8 cellular contexts compared by ENCODE assay signal in the genomic region with DNA sequence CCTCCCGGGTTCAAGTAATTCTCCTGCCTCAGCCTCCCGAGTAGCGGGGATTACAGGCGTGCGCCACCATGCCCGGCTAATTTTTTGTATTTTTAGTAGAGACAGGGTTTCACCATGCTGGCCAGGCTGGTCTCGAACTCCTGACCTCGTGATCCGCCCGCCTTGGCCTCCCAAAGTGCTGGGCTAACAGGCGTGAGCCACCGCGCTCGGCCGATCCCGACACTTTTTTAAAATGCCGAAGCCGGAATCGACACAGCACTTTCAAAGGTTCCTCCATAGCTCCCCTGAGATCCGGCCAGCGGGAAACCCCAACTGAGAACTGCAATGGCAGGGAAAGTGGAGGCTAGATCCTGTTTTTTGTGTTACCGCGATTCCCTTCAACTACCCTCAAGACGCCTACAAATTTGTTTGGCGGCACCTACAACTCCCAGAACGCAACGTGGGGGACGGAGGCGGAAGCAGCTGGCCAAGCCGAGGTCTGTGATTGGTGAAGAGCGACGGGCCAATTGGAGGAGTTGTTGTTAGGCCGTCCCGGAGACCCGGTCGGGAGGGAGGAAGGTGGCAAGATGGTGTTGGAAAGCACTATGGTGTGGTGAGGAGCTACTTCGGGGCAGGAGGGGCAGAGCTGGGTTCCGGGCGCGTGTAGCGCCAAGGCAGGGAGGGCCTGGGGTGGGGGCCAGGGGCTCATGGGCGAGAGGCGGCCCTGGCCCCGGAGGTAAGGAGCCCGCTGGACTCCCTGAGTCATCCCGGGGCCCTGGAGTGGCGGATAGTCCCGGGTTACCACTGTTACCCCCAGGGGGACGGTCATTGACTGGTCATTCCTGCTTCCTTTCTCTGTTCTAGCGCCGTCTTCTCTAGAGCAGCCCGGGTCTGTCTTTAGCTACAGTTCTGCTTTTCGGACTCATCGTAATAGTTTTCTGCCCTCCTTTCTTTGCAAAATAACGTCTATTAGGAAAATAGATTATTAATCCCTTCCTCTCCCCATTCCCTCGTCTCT. TPM values are rescaled to one million over a fixed set of nuclear protein-coding genes. Genes with fewer than 3 reads are reported as not detected.
DNase-seq lines count a peak whose midpoint lies in the region; ATAC-seq and TF ChIP-seq lines count a peak whose summit lies in the region.

Gene PSMD4, plus strand, starts transcription at position 518 of the 997 bp plus-strand sequence. Its CDS starts 49 bp downstream, at position 567.

- peaks cover 4% of the 10 kb centered on the region for H3K36me3 Mint-ChIP-seq in activated naive CD8-positive, alpha-beta T cell
- H3K36me3 Mint-ChIP-seq in glutamatergic neuron (ENCODE audit: unreplicated experiment) = peaks cover 5% of the 10 kb centered on the region

- peak; percentile 92 for ATAC-seq in HG02610 (IDR thresholded peaks at IDR 0.05; ENCODE audit: unreplicated experiment)
- ATAC-seq in thoracic aorta (ENCODE audit: insufficient number of reproducible peaks, low FRiP score, low read depth) = peak; percentile 97

- H3K4me1 ChIP-seq in osteoblast (ENCODE audit: insufficient read depth, low read length) (peaks cover 9% of the 10 kb centered on the region), thoracic aorta (ENCODE audit: control insufficient read depth in 1 of 2, low read depth in 2 of 2) (peaks cover 9 to 11% of the 10 kb centered on the region in 2 donors)

- H3K9me3 ChIP-seq in osteoblast (ENCODE audit: low read depth, low read length) (no peaks in the 10 kb centered on the region), thoracic aorta (no peaks in the 10 kb centered on the region)

- H2AFZ ChIP-seq in osteoblast (ENCODE audit: low read length) = peak within 1 kb of the TSS; percentile 97

- peak within 1 kb of the TSS; percentile 99 for H3K27ac Mint-ChIP-seq in activated naive CD8-positive, alpha-beta T cell
- peak within 1 kb of the TSS; percentile 98 for H3K27ac Mint-ChIP-seq in glutamatergic neuron (ENCODE audit: unreplicated experiment)

- TF ChIP-seq CTCF in glutamatergic neuron (IDR thresholded peaks at IDR 0.05; ENCODE audit: partially characterized antibody, unreplicated experiment) (no peak), osteoblast (IDR thresholded peaks at IDR 0.05; ENCODE audit: extremely low read depth, low read depth, low read length) (no peak), thoracic aorta (IDR thresholded peaks at IDR 0.05) (peak; percentile 7)

- H3K4me3 ChIP-seq in GM08714 (ENCODE audit: low read length) (peak within 1 kb of the TSS; percentile 94), osteoblast (ENCODE audit: insufficient read depth, low read length) (peak within 1 kb of the TSS; percentile 74), thoracic aorta (peak within 1 kb of the TSS; percentile 89)

- peaks cover 34% of the 10 kb centered on the region for H3K4me1 Mint-ChIP-seq in activated naive CD8-positive, alpha-beta T cell (ENCODE audit: low read depth)
- peaks cover 2% of the 10 kb centered on the region for H3K4me1 Mint-ChIP-seq in glutamatergic neuron (ENCODE audit: low read depth, unreplicated experiment)

- H3K79me2 ChIP-seq in osteoblast (ENCODE audit: insufficient read depth, low read length) = peaks cover 48% of the 10 kb centered on the region

- peak within 1 kb of the TSS; percentile 98 for H3K4me2 ChIP-seq in osteoblast (ENCODE audit: insufficient read depth, low read length)

- H3K36me3 ChIP-seq in osteoblast (ENCODE audit: insufficient read depth, low read length) (peaks cover 15% of the 10 kb centered on the region), thoracic aorta (no peaks in the 10 kb centered on the region)

- H3K4me3 Mint-ChIP-seq in activated naive CD8-positive, alpha-beta T cell = peak within 1 kb of the TSS; percentile 95
- H3K4me3 Mint-ChIP-seq in glutamatergic neuron (ENCODE audit: unreplicated experiment) = peak within 1 kb of the TSS; percentile 96

- H3K27me3 Mint-ChIP-seq in activated naive CD8-positive, alpha-beta T cell = no peaks in the 10 kb centered on the region
- H3K27me3 Mint-ChIP-seq in glutamatergic neuron (ENCODE audit: unreplicated experiment) = peaks cover 7% of the 10 kb centered on the region

- H3K27ac ChIP-seq in osteoblast (ENCODE audit: low read depth, low read length) (peak within 1 kb of the TSS; percentile 68), thoracic aorta (peak within 1 kb of the TSS; percentile 61 to 74)

- H3K9me3 Mint-ChIP-seq in activated naive CD8-positive, alpha-beta T cell (ENCODE audit: low read depth) = no peaks in the 10 kb centered on the region
- peaks cover 11% of the 10 kb centered on the region for H3K9me3 Mint-ChIP-seq in glutamatergic neuron (ENCODE audit: unreplicated experiment)

- DNase-seq in NCI-H1105 (lab: John Stamatoyannopoulos, UW) (peak; percentile 94), SKM-1 treated with dmso at 0.1 percent for 144 hours (lab: John Stamatoyannopoulos, UW; ENCODE audit: unreplicated experiment) (peak; percentile 99), glutamatergic neuron (peak; percentile 89), osteoblast (ENCODE audit: insufficient read length, low spot score, missing footprints) (peak; percentile 98), thoracic aorta (ENCODE audit: low spot score) (peak; percentile 88)

- no peaks in the 10 kb centered on the region for H3K27me3 ChIP-seq in osteoblast (ENCODE audit: insufficient read depth, low read length)
- H3K27me3 ChIP-seq in thoracic aorta (replicated peaks; ENCODE audit: insufficient read depth) = no peaks in the 10 kb centered on the region

- peaks cover 23% of the 10 kb centered on the region for H4K20me1 ChIP-seq in osteoblast (ENCODE audit: insufficient read depth, low read length)

RNA-seq across cellular contexts. Expression of gene PSMD4, which starts in this region (rescaled TPM):
- 250 TPM for total RNA-seq in glutamatergic neuron (ENCODE audit: unreplicated experiment)
- total RNA-seq in osteoblast = 140 and 150 TPM in 2 replicates
- 10 to 100 TPM; 79.1 to 87.6 TPM for total RNA-seq in thoracic aorta

Comparison
In these comparisons a context has a peak if more than half of its experiments do, and no peak if none do; other contexts are left out.
1. Peak in every context shown above with its lines: DNase-seq, ATAC-seq, H3K4me3 ChIP-seq and H3K27ac ChIP-seq.